Comparison of ENCODE assay signal across 2 cellular contexts in the genomic region with DNA sequence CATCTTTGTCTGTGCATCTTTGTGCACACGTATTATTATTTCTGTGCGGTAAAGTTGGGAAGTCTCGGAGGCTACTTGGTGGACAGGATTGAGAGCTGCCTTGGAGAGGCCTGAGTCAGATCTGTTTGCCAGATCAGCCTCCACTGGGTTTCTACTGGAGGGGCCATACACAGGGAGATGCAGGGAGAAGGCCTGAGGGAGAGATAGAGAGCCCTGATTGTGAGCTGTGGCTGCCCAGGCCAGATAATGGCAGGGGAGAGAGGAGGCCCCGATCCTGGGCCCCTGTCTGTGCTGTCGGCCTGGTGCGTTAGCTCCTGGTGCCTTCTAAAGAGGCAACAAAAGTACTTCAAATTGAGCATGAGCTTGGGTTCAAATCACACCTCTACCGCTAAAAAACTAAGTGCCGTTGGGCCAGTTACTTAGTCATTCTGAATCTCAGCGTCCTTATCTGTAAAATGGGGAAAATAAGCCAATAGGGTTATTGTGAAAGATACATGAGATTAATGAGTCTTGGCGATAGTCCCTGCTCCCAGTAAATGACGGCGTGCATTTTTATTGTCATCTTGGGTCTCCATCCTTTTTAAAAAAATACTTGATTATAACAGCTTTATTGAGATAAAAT.
TF ChIP-seq lines count a peak whose summit lies in the region.

No MANE protein-coding gene starts in this region.

TF ChIP-seq in HEK293, 187 proteins besides CTCF, POLR2A, EP300 and RAD21:
- TF ChIP-seq, protein P1, sequence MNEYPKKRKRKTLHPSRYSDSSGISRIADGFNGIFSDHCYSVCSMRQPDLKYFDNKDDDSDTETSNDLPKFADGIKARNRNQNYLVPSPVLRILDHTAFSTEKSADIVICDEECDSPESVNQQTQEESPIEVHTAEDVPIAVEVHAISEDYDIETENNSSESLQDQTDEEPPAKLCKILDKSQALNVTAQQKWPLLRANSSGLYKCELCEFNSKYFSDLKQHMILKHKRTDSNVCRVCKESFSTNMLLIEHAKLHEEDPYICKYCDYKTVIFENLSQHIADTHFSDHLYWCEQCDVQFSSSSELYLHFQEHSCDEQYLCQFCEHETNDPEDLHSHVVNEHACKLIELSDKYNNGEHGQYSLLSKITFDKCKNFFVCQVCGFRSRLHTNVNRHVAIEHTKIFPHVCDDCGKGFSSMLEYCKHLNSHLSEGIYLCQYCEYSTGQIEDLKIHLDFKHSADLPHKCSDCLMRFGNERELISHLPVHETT (tag by site-specific recombination; IDR thresholded peaks at IDR 0.05): no peak
- no peak for TF ChIP-seq ZNF596 (tag by site-specific recombination; IDR thresholded peaks at IDR 0.05)
- no peak for TF ChIP-seq YY1 (tag by site-specific recombination; IDR thresholded peaks at IDR 0.05)
- no peak for TF ChIP-seq ZXDB (tag by site-specific recombination; IDR thresholded peaks at IDR 0.05)
- TF ChIP-seq ZNF629 (tag by site-specific recombination; IDR thresholded peaks at IDR 0.05): no peak
- TF ChIP-seq ZNF146 (tag by site-specific recombination; IDR thresholded peaks at IDR 0.05): no peak
- no peak for TF ChIP-seq ZNF677 (tag by site-specific recombination; IDR thresholded peaks at IDR 0.05)
- TF ChIP-seq ZNF530 (tag by site-specific recombination; IDR thresholded peaks at IDR 0.05; ENCODE audit: low read depth): no peak
- TF ChIP-seq FEZF1 (tag by site-specific recombination; IDR thresholded peaks at IDR 0.05): no peak
- no peak for TF ChIP-seq ZNF16 (tag by site-specific recombination; IDR thresholded peaks at IDR 0.05; ENCODE audit: low read depth)
- no peak for TF ChIP-seq ZNF529 (tag by site-specific recombination; IDR thresholded peaks at IDR 0.05; ENCODE audit: insufficient replicate concordance)
TF ChIP-seq in HEK293: peak in this region for 0.

TF ChIP-seq in H1, 55 proteins besides CTCF, POLR2A, EP300 and RAD21:
- TF ChIP-seq GTF2F1 (IDR thresholded peaks at IDR 0.05; ENCODE audit: borderline replicate concordance, low read depth, low read length) (no peak), PHF8 (conservative IDR thresholded peaks at IDR 0.05; ENCODE audit: low read depth, low read length) (no peak), KDM1A (IDR thresholded peaks at IDR 0.05; ENCODE audit: borderline replicate concordance, low read length) (no peak), SP1 (IDR thresholded peaks at IDR 0.05; ENCODE audit: low read depth, low read length) (no peak), FOSL1 (IDR thresholded peaks at IDR 0.05; ENCODE audit: insufficient read depth, low read depth, low read length) (no peak), RFX5 (IDR thresholded peaks at IDR 0.05; ENCODE audit: borderline replicate concordance, low read depth, low read length) (no peak), EZH2 (IDR thresholded peaks at IDR 0.05; ENCODE audit: low read depth, low read length, severe bottlenecking) (no peak), HDAC2 (IDR thresholded peaks at IDR 0.05; ENCODE audit: borderline replicate concordance in 1 of 2, low read depth in 2 of 2, low read length in 2 of 2) (no peak), CBX5 (IDR thresholded peaks at IDR 0.05; ENCODE audit: low read depth, low read length) (no peak), YY1 (IDR thresholded peaks at IDR 0.05; ENCODE audit: low read depth, low read length) (no peak)
- TF ChIP-seq, protein P2, sequence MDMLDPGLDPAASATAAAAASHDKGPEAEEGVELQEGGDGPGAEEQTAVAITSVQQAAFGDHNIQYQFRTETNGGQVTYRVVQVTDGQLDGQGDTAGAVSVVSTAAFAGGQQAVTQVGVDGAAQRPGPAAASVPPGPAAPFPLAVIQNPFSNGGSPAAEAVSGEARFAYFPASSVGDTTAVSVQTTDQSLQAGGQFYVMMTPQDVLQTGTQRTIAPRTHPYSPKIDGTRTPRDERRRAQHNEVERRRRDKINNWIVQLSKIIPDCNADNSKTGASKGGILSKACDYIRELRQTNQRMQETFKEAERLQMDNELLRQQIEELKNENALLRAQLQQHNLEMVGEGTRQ (IDR thresholded peaks at IDR 0.05; ENCODE audit: low read length): no peak
